Comparison of ENCODE assay signal across 2 cellular contexts in the genomic region with DNA sequence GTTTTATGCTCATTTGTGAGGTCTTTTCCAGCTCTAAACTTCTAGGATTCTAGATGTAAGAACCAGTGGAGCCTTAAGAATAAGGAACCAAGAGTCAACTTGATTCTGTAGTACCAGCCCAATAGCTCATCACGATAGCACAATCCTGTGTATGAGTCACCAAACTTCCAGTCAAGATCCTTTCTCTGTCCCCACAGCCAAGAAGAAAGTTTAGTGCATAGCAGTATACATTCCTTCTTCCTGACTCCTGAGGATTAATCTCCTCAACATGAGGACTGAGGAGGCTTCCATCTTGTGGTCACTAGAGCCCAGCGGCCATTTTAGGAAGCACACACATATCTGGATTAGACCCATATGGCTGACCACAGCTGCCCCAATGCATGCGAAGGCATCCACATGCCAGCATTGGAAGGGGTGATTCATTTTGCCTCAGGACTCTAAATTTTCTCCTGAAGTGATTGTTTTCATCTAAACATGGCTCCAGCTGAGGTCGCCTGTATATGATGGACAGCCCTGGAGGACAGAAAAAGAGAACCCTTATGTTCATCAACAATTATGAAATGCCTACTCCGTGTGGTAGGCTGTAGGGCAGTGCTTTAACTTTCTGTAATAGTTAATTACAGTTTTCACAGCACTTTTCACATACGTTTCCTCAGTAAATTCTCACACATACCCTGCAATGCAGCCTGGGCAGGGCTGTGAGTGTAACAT.
A peak's percentile ranks its signal among the peaks of the same experiment; 100 is the strongest.
TF ChIP-seq lines count a peak whose summit lies in the region.

No MANE protein-coding gene starts in this region.

TF ChIP-seq in HEK293, 187 proteins besides CTCF, POLR2A, EP300 and RAD21 (continued from another document):
- TF ChIP-seq, protein P1, sequence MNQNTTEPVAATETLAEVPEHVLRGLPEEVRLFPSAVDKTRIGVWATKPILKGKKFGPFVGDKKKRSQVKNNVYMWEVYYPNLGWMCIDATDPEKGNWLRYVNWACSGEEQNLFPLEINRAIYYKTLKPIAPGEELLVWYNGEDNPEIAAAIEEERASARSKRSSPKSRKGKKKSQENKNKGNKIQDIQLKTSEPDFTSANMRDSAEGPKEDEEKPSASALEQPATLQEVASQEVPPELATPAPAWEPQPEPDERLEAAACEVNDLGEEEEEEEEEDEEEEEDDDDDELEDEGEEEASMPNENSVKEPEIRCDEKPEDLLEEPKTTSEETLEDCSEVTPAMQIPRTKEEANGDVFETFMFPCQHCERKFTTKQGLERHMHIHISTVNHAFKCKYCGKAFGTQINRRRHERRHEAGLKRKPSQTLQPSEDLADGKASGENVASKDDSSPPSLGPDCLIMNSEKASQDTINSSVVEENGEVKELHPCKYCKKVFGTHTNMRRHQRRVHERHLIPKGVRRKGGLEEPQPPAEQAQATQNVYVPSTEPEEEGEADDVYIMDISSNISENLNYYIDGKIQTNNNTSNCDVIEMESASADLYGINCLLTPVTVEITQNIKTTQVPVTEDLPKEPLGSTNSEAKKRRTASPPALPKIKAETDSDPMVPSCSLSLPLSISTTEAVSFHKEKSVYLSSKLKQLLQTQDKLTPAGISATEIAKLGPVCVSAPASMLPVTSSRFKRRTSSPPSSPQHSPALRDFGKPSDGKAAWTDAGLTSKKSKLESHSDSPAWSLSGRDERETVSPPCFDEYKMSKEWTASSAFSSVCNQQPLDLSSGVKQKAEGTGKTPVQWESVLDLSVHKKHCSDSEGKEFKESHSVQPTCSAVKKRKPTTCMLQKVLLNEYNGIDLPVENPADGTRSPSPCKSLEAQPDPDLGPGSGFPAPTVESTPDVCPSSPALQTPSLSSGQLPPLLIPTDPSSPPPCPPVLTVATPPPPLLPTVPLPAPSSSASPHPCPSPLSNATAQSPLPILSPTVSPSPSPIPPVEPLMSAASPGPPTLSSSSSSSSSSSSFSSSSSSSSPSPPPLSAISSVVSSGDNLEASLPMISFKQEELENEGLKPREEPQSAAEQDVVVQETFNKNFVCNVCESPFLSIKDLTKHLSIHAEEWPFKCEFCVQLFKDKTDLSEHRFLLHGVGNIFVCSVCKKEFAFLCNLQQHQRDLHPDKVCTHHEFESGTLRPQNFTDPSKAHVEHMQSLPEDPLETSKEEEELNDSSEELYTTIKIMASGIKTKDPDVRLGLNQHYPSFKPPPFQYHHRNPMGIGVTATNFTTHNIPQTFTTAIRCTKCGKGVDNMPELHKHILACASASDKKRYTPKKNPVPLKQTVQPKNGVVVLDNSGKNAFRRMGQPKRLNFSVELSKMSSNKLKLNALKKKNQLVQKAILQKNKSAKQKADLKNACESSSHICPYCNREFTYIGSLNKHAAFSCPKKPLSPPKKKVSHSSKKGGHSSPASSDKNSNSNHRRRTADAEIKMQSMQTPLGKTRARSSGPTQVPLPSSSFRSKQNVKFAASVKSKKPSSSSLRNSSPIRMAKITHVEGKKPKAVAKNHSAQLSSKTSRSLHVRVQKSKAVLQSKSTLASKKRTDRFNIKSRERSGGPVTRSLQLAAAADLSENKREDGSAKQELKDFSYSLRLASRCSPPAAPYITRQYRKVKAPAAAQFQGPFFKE (tag by site-specific recombination; IDR thresholded peaks at IDR 0.05; ENCODE audit: borderline replicate concordance), result no peak
- TF ChIP-seq ZNF571 (tag by site-specific recombination; IDR thresholded peaks at IDR 0.05), result no peak
- TF ChIP-seq TRIM28 (IDR thresholded peaks at IDR 0.05; ENCODE audit: borderline replicate concordance, low read length), result no peak

TF ChIP-seq in SK-N-SH, 30 proteins besides CTCF, POLR2A, EP300 and RAD21 (continued from another document):
- TF ChIP-seq FOXM1 (IDR thresholded peaks at IDR 0.05; ENCODE audit: low read depth) (no peak), TCF12 (IDR thresholded peaks at IDR 0.05) (peak; percentile 75), TEAD4 (IDR thresholded peaks at IDR 0.05; ENCODE audit: borderline replicate concordance, insufficient read depth) (peak; percentile 98), POLR2AphosphoS5 (IDR thresholded peaks at IDR 0.05; ENCODE audit: low read depth, low read length) (peak; percentile 36; the same call in 1 of the 2 replicates), YY1 (IDR thresholded peaks at IDR 0.05; ENCODE audit: low read depth) (peak; percentile 99), MXI1 (IDR thresholded peaks at IDR 0.05; ENCODE audit: low read depth, low read length) (no peak)
- TF ChIP-seq, protein P2, sequence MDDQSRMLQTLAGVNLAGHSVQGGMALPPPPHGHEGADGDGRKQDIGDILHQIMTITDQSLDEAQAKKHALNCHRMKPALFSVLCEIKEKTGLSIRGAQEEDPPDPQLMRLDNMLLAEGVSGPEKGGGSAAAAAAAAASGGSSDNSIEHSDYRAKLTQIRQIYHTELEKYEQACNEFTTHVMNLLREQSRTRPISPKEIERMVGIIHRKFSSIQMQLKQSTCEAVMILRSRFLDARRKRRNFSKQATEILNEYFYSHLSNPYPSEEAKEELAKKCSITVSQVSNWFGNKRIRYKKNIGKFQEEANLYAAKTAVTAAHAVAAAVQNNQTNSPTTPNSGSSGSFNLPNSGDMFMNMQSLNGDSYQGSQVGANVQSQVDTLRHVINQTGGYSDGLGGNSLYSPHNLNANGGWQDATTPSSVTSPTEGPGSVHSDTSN (IDR thresholded peaks at IDR 0.05), result peak; percentile 62
